ENCODE assay signal across 8 cellular contexts in genomic region chr4:107930821-107931774, GRCh38. TPM values are rescaled to one million over a fixed set of nuclear protein-coding genes. Genes with fewer than 3 reads are reported as not detected.
DNase-seq lines count a peak whose midpoint lies in the region; ATAC-seq and TF ChIP-seq lines count a peak whose summit lies in the region.

Gene CYP2U1, plus strand, starts transcription at chr4:107931549. Its CDS starts 95 bp downstream, at chr4:107931644.

- no peaks in the 10 kb centered on the region for H3K9me3 ChIP-seq in right lobe of liver

- peak within 1 kb of the TSS; percentile 54 to 74 (median 68) for H3K4me3 ChIP-seq in right lobe of liver

- intact Hi-C loops in right lobe of liver (cut with DNase I), result no loop called here

- H3K4me1 ChIP-seq in right lobe of liver, result peaks cover 0 to 4% (median 2%) of the 10 kb centered on the region in 4 donors

- peak in 3 of 4 donors; percentile 23 to 35 (median 32) for TF ChIP-seq CTCF in right lobe of liver (IDR thresholded peaks at IDR 0.05)

- WGBS in right lobe of liver (ENCODE audit: insufficient coverage, low coverage, low lambda C conversion rate, missing lambda C conversion rate), result 8% methylated on average over 16 of the region's 78 CpGs

- DNase-seq in AG08395 (ENCODE audit: low spot score), result peak; percentile 92
- DNase-seq in NCI-H510A (lab: John Stamatoyannopoulos, UW), result peak; percentile 52
- peak; percentile 78 for DNase-seq in activated CD4-positive, alpha-beta T cell treated with anti-CD3 and anti-CD28 coated beads, Interleukin-2, amount 50 U/mL, for 1 hour
- DNase-seq in dedifferentiated amniotic fluid mesenchymal stem cell (ENCODE audit: extremely low spot score), result peak; percentile 58
- DNase-seq in right lobe of liver, result peak; percentile 91 to 93 (median 92)
- DNase-seq in stimulated activated CD4-positive, alpha-beta T cell treated with anti-CD3 and anti-CD28 coated beads, Interleukin-4, amount 100 ng/mL, for 24 hours, result peak; percentile 75

- ATAC-seq in GM18868 (IDR thresholded peaks at IDR 0.05; ENCODE audit: unreplicated experiment) (peak; percentile 93), HG03097 (IDR thresholded peaks at IDR 0.05; ENCODE audit: low FRiP score, unreplicated experiment) (peak; percentile 97), right lobe of liver (peak; percentile 98 to 99 (median 98))

- H3K27ac ChIP-seq in right lobe of liver, result peak within 1 kb of the TSS; percentile 46 to 67 (median 47)

- H3K27me3 ChIP-seq in right lobe of liver, result no peaks in the 10 kb centered on the region

- peak; percentile 60 for TF ChIP-seq POLR2A in right lobe of liver (IDR thresholded peaks at IDR 0.05)

- no peaks in the 10 kb centered on the region for H3K36me3 ChIP-seq in right lobe of liver

RNA-seq across cellular contexts. Expression of gene CYP2U1, which starts in this region (rescaled TPM):
- total RNA-seq in right lobe of liver, result 1 to 10 TPM; 3.2 to 7.5 (median 4.7) TPM

Comparison
In these comparisons a context has a peak if more than half of its experiments do, and no peak if none do; other contexts are left out.
1. Peak in every context shown above with its lines: DNase-seq, ATAC-seq, H3K4me3 ChIP-seq and H3K27ac ChIP-seq.